8 cellular contexts compared by ENCODE assay signal in the genomic region with DNA sequence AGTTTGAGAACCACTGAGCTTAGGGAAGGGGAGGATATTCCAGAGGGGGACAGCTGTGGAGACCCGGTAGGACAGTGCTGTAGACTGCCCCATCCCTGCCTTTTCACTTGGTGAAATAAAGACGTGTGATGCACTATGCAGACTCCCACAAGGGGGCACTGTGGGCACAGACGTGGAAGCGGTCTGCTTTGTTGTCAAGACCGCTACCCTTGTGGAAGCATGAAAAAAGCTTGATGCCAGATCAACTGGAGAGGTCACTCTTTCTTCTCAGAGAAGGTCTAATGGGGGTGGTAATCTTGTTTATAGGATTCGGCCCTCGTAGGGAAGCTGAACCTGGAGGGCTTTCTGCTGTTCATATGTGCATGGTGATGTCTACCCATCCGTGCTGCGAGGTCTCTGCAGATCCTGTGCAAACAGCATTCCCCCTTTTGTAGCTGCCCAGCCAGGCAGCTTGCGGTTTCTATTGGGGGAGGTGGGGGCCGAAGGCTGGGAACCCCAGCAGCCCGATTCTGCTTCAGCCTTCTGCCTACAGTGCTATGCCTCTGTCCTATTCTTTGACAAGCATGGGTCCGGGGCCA. TPM values are rescaled to one million over a fixed set of nuclear protein-coding genes. Genes with fewer than 3 reads are reported as not detected.
DNase-seq lines count a peak whose midpoint lies in the region; ATAC-seq lines count a peak whose summit lies in the region.

No MANE protein-coding gene starts in this region.

- H3K4me2 ChIP-seq in mesendoderm (ENCODE audit: low read length), result no peak overlapping the region

- peak; percentile 62 for ATAC-seq in HG03342 (IDR thresholded peaks at IDR 0.05; ENCODE audit: unreplicated experiment)
- peak; percentile 89 for ATAC-seq in activated CD8-positive, alpha-beta T cell treated with anti-CD3 and anti-CD28 coated beads, Interleukin-2, amount 10 ng/mL, durations not matched to agents 7 days and 5 days

- H3K27ac Mint-ChIP-seq in activated CD8-positive, alpha-beta T cell treated with anti-CD3 and anti-CD28 coated beads, Interleukin-2, amount 10 ng/mL, durations not matched to agents 7 days and 5 days, result peak overlapping the region; percentile 26

- H3K18ac ChIP-seq in mesendoderm (ENCODE audit: low read length), result no peak overlapping the region

- peaks cover 2% of the 10 kb centered on the region for H3K36me3 ChIP-seq in mesendoderm (ENCODE audit: control insufficient read depth, insufficient read depth, low read length)

- peaks cover 12% of the 10 kb centered on the region for H3K36me3 Mint-ChIP-seq in activated CD8-positive, alpha-beta T cell treated with anti-CD3 and anti-CD28 coated beads, Interleukin-2, amount 10 ng/mL, durations not matched to agents 7 days and 5 days (ENCODE audit: low read depth)

- no peaks in the 10 kb centered on the region for H3K27me3 Mint-ChIP-seq in activated CD8-positive, alpha-beta T cell treated with anti-CD3 and anti-CD28 coated beads, Interleukin-2, amount 10 ng/mL, durations not matched to agents 7 days and 5 days (ENCODE audit: low read depth)

- no peak overlapping the region for H3K56ac ChIP-seq in mesendoderm (ENCODE audit: low read length)

- POLR2A ChIA-PET in activated CD8-positive, alpha-beta T cell treated with anti-CD3 and anti-CD28 coated beads, Interleukin-2, amount 10 ng/mL, durations not matched to agents 7 days and 5 days (lab: Charles Lee), result interaction anchor here (0.7 to 1.1 kb wide), 2 partner anchors 12 to 159 kb away, joined by 3 read pairs; no protein-coding TSS in a partner anchor

- no peak overlapping the region for H4K5ac ChIP-seq in mesendoderm (ENCODE audit: low read length)

- H3K79me2 ChIP-seq in mesendoderm (ENCODE audit: control insufficient read depth, insufficient read depth, low read length), result no peaks in the 10 kb centered on the region

- CTCF ChIA-PET in activated CD8-positive, alpha-beta T cell treated with anti-CD3 and anti-CD28 coated beads, Interleukin-2, amount 10 ng/mL, durations not matched to agents 7 days and 5 days (lab: Charles Lee), result interaction anchor here (0.6 to 3.4 kb wide), 50 partner anchors 8 to 1182 kb away, joined by 3 to 29 read pairs (median 4); partner anchors contain the start of gene RPS24

- no peak overlapping the region for H2BK120ac ChIP-seq in mesendoderm (ENCODE audit: low read depth, low read length)

- no peak overlapping the region for H2BK15ac ChIP-seq in mesendoderm (replicated peaks; ENCODE audit: low read depth)

- H3K4me3 Mint-ChIP-seq in activated CD8-positive, alpha-beta T cell treated with anti-CD3 and anti-CD28 coated beads, Interleukin-2, amount 10 ng/mL, durations not matched to agents 7 days and 5 days, result no peak overlapping the region

- H3K9me3 Mint-ChIP-seq in activated CD8-positive, alpha-beta T cell treated with anti-CD3 and anti-CD28 coated beads, Interleukin-2, amount 10 ng/mL, durations not matched to agents 7 days and 5 days (ENCODE audit: insufficient read depth), result no peaks in the 10 kb centered on the region

- H2AK5ac ChIP-seq in mesendoderm (ENCODE audit: low read length), result no peak overlapping the region

- H3K27me3 ChIP-seq in mesendoderm (ENCODE audit: insufficient read depth, low read length, poor library complexity), result no peaks in the 10 kb centered on the region

- no CpG with 5 or more reads among the region's 13 CpGs for WGBS in mesendoderm (ENCODE audit: extremely low coverage, insufficient coverage, low lambda C conversion rate)

- H3K4me1 Mint-ChIP-seq in activated CD8-positive, alpha-beta T cell treated with anti-CD3 and anti-CD28 coated beads, Interleukin-2, amount 10 ng/mL, durations not matched to agents 7 days and 5 days (ENCODE audit: low read depth), result peaks cover 30% of the 10 kb centered on the region

- H3K23ac ChIP-seq in mesendoderm (ENCODE audit: low read length), result no peak overlapping the region

- no peak overlapping the region for H3K4me3 ChIP-seq in mesendoderm (ENCODE audit: low read length)

- H3K27ac ChIP-seq in mesendoderm (ENCODE audit: low read depth, low read length), result no peak overlapping the region

- no peak overlapping the region for H3K4ac ChIP-seq in mesendoderm (ENCODE audit: low read depth, low read length)

- no peak overlapping the region for H2BK5ac ChIP-seq in mesendoderm (ENCODE audit: low read length)

- peaks cover 2% of the 10 kb centered on the region for H3K4me1 ChIP-seq in mesendoderm (ENCODE audit: control insufficient read depth, low read depth, low read length)

- no peaks in the 10 kb centered on the region for H3K79me1 ChIP-seq in mesendoderm (ENCODE audit: low read length)

- DNase-seq in NCI-H1417 (lab: John Stamatoyannopoulos, UW) (peak; percentile 65 to 87 (median 86)), NCI-H1417 treated with DMSO at 0.1 percent for 48 hours (lab: John Stamatoyannopoulos, UW) (no peak), NCI-H748 treated with DMSO at 0.1 percent for 48 hours (lab: John Stamatoyannopoulos, UW) (peak; percentile 49), mesendoderm (peak; percentile 93)
- peak; percentile 91 for DNase-seq in activated CD8-positive, alpha-beta T cell treated with anti-CD3 and anti-CD28 coated beads, Interleukin-2, amount 10 ng/mL, durations not matched to agents 7 days and 5 days
- peak; percentile 75 for DNase-seq in effector CD8-positive, alpha-beta T cell (lab: John Stamatoyannopoulos, UW)
- DNase-seq in stimulated activated CD8-positive, alpha-beta memory T cell treated with anti-CD3 and anti-CD28 coated beads, Interleukin-2, amount 100 ng/mL, for 1 hour (ENCODE audit: low read depth in 2 of 2), result peak; percentile 61 to 68

- no peak overlapping the region for H3K9ac ChIP-seq in mesendoderm (ENCODE audit: low read length)

- no peak overlapping the region for H4K8ac ChIP-seq in mesendoderm (ENCODE audit: low read depth, low read length)

RNA-seq across cellular contexts. Expression of gene RPS24, which starts 13.7 kb away (rescaled TPM):
- 1,000 to 10,000 TPM; 1,446 to 1,455 TPM for total RNA-seq in activated CD8-positive, alpha-beta T cell treated with anti-CD3 and anti-CD28 coated beads, Interleukin-2, amount 10 ng/mL, durations not matched to agents 7 days and 5 days
- polyA plus RNA-seq in mesendoderm (2013, experiment 1 of 2), result 5,468 TPM
- polyA plus RNA-seq in mesendoderm (2013, experiment 2 of 2), result 5,481 TPM

RNA-seq across cellular contexts. Expression of gene POLR3A, which starts 18.1 kb away (rescaled TPM):
- total RNA-seq in activated CD8-positive, alpha-beta T cell treated with anti-CD3 and anti-CD28 coated beads, Interleukin-2, amount 10 ng/mL, durations not matched to agents 7 days and 5 days, result 10 to 100 TPM; 17.0 to 18.5 TPM
- polyA plus RNA-seq in mesendoderm (2013, experiment 1 of 2), result 14.8 TPM
- polyA plus RNA-seq in mesendoderm (2013, experiment 2 of 2), result 14.8 TPM
